In genomic region chr2:200426754-200427153, GRCh38 we compare ENCODE assay signal across 1 cellular context.
TF ChIP-seq lines count a peak whose summit lies in the region.

No MANE protein-coding gene starts in this region.

TF ChIP-seq in WTC11, 78 proteins besides CTCF, POLR2A, EP300 and RAD21 (continued from another document):
- TF ChIP-seq ZNF281 (CRISPR knock-in tag; IDR thresholded peaks at IDR 0.05): no peak
- TF ChIP-seq E2F1 (CRISPR knock-in tag; IDR thresholded peaks at IDR 0.05): no peak
- no peak for TF ChIP-seq TCF7 (CRISPR knock-in tag; IDR thresholded peaks at IDR 0.05; ENCODE audit: low read depth)
- no peak for TF ChIP-seq NFYB (CRISPR knock-in tag; conservative IDR thresholded peaks at IDR 0.05; ENCODE audit: low read depth)
- no peak for TF ChIP-seq STAT6 (CRISPR knock-in tag; conservative IDR thresholded peaks at IDR 0.05; ENCODE audit: low read depth)
- no peak for TF ChIP-seq RORB (CRISPR knock-in tag; IDR thresholded peaks at IDR 0.05)
- TF ChIP-seq EMX1 (CRISPR knock-in tag; IDR thresholded peaks at IDR 0.05): no peak
